ENCODE assay signal across 21 cellular contexts in genomic region chr9:87259543-87259942, GRCh38.
A peak's percentile ranks its signal among the peaks of the same experiment; 100 is the strongest.
DNase-seq lines count a peak whose midpoint lies in the region; ATAC-seq and TF ChIP-seq lines count a peak whose summit lies in the region.
"Had no signal": no experiment of that assay in that cellular context is flagged by ENCODE, and none has a peak within 500 bp of the region (broad histone marks: within the 10 kb centered on the region; RNA-seq: fewer than 3 reads in every experiment).

No MANE protein-coding gene starts in this region.

- peak overlapping the region; percentile 76 for H3K4me2 ChIP-seq in osteoblast (ENCODE audit: insufficient read depth, low read length)

- no peak overlapping the region for H3K27ac ChIP-seq in osteoblast (ENCODE audit: low read depth, low read length)
- H3K27ac ChIP-seq: gastroesophageal sphincter, Peyer's patch, sigmoid colon had no signal

- H3K9me3 ChIP-seq in osteoblast (ENCODE audit: low read depth, low read length), result no peaks in the 10 kb centered on the region
- H3K9me3 ChIP-seq: gastroesophageal sphincter, mucosa of descending colon, Peyer's patch, sigmoid colon had no signal

- in situ Hi-C loops in ACHN (cut with HindIII; ENCODE audit: low pct_ligation_motif_present, low pct_unique_long_range_greater_than_20kb, low sequenced_read_pairs), result no loop called here

- peak overlapping the region; percentile 1 for H3K4me3 Mint-ChIP-seq in chondrocyte (ENCODE audit: unreplicated experiment)
- no peak overlapping the region for H3K4me3 Mint-ChIP-seq in naive thymus-derived CD8-positive, alpha-beta T cell
- H3K4me3 Mint-ChIP-seq: activated CD4-positive, alpha-beta T cell treated with anti-CD3 and anti-CD28 coated beads, Interleukin-2, amount 10 ng/mL, durations not matched to agents 7 days and 5 days had no signal

- ATAC-seq in GM18502 (IDR thresholded peaks at IDR 0.05; ENCODE audit: poor library complexity, unreplicated experiment) (peak; percentile 74), HG03432 (IDR thresholded peaks at IDR 0.05; ENCODE audit: unreplicated experiment) (peak; percentile 62)
- ATAC-seq in naive thymus-derived CD8-positive, alpha-beta T cell, result no peak
- ATAC-seq: gastroesophageal sphincter, HCT116, mucosa of descending colon had no signal

- no peaks in the 10 kb centered on the region for H3K36me3 ChIP-seq in osteoblast (ENCODE audit: insufficient read depth, low read length)
- H3K36me3 ChIP-seq: gastroesophageal sphincter, Peyer's patch, sigmoid colon had no signal

- peak overlapping the region; percentile 65 for H3K27ac Mint-ChIP-seq in chondrocyte (ENCODE audit: unreplicated experiment)
- no peak overlapping the region for H3K27ac Mint-ChIP-seq in naive thymus-derived CD8-positive, alpha-beta T cell
- H3K27ac Mint-ChIP-seq: activated CD4-positive, alpha-beta T cell treated with anti-CD3 and anti-CD28 coated beads, Interleukin-2, amount 10 ng/mL, durations not matched to agents 7 days and 5 days had no signal

- H3K79me2 ChIP-seq in osteoblast (ENCODE audit: insufficient read depth, low read length), result no peaks in the 10 kb centered on the region

- no peak for TF ChIP-seq CTCF in chondrocyte (IDR thresholded peaks at IDR 0.05)
- TF ChIP-seq CTCF in osteoblast (IDR thresholded peaks at IDR 0.05; ENCODE audit: extremely low read depth, low read depth, low read length), result no peak

- POLR2A ChIA-PET in naive thymus-derived CD8-positive, alpha-beta T cell (lab: Charles Lee), result no interaction called here

- no peaks in the 10 kb centered on the region for H3K27me3 ChIP-seq in osteoblast (ENCODE audit: insufficient read depth, low read length)
- H3K27me3 ChIP-seq: gastroesophageal sphincter, Peyer's patch had no signal

- H3K9me3 Mint-ChIP-seq in chondrocyte (ENCODE audit: low read depth), result peaks cover 6% of the 10 kb centered on the region
- peaks cover 0 to 2% (median 0%) of the 10 kb centered on the region in 9 donors for H3K9me3 Mint-ChIP-seq in naive thymus-derived CD8-positive, alpha-beta T cell
- H3K9me3 Mint-ChIP-seq: activated CD4-positive, alpha-beta T cell treated with anti-CD3 and anti-CD28 coated beads, Interleukin-2, amount 10 ng/mL, durations not matched to agents 7 days and 5 days had no signal

- H3K4me1 ChIP-seq in osteoblast (ENCODE audit: insufficient read depth, low read length), result peaks cover 5% of the 10 kb centered on the region
- H3K4me1 ChIP-seq: Peyer's patch had no signal

- no peaks in the 10 kb centered on the region for H3K27me3 Mint-ChIP-seq in chondrocyte (ENCODE audit: low read depth)
- peaks cover 0 to 32% (median 8%) of the 10 kb centered on the region in 5 donors for H3K27me3 Mint-ChIP-seq in naive thymus-derived CD8-positive, alpha-beta T cell
- H3K27me3 Mint-ChIP-seq: activated CD4-positive, alpha-beta T cell treated with anti-CD3 and anti-CD28 coated beads, Interleukin-2, amount 10 ng/mL, durations not matched to agents 7 days and 5 days had no signal

- H4K20me1 ChIP-seq in osteoblast (ENCODE audit: insufficient read depth, low read length), result no peaks in the 10 kb centered on the region

- peak overlapping the region; percentile 91 for H2AFZ ChIP-seq in osteoblast (ENCODE audit: low read length)

- peaks cover 45% of the 10 kb centered on the region for H3K4me1 Mint-ChIP-seq in chondrocyte (ENCODE audit: low read depth)
- no peaks in the 10 kb centered on the region for H3K4me1 Mint-ChIP-seq in naive thymus-derived CD8-positive, alpha-beta T cell
- H3K4me1 Mint-ChIP-seq: activated CD4-positive, alpha-beta T cell treated with anti-CD3 and anti-CD28 coated beads, Interleukin-2, amount 10 ng/mL, durations not matched to agents 7 days and 5 days had no signal

- DNase-seq in chondrocyte (ENCODE audit: low spot score) (no peak), osteoblast (ENCODE audit: insufficient read length, low spot score, missing footprints) (no peak), DMS79 (lab: John Stamatoyannopoulos, UW) (no peak), ACHN (no peak), NCI-H82 treated with DMSO at 0.1 percent for 48 hours (lab: John Stamatoyannopoulos, UW; ENCODE audit: unreplicated experiment) (no peak)
- no peak for DNase-seq in naive thymus-derived CD8-positive, alpha-beta T cell
- DNase-seq: activated CD4-positive, alpha-beta T cell treated with anti-CD3 and anti-CD28 coated beads, Interleukin-2, amount 10 ng/mL, durations not matched to agents 7 days and 5 days; activated T-cell treated with anti-CD3 and anti-CD28 coated beads, Interleukin-2, amount 50 U/mL, for 48 hours; C1 segment of cervical spinal cord; islet precursor cell; mucosa of descending colon; MV-4-11; NCI-H446 treated with DMSO at 0.1 percent for 48 hours; Peyer's patch; sigmoid colon; substantia nigra; T-helper 2 cell had no signal

- peak overlapping the region; percentile 52 for H3K4me3 ChIP-seq in osteoblast (ENCODE audit: insufficient read depth, low read length)
- H3K4me3 ChIP-seq: gastroesophageal sphincter, mucosa of descending colon, Peyer's patch, sigmoid colon had no signal

- H3K36me3 Mint-ChIP-seq in chondrocyte (ENCODE audit: low read depth), result peaks cover 2% of the 10 kb centered on the region
- no peaks in the 10 kb centered on the region for H3K36me3 Mint-ChIP-seq in naive thymus-derived CD8-positive, alpha-beta T cell

Comparison
In these comparisons a context has a peak if more than half of its experiments do, and no peak if none do; other contexts are left out.
1. ATAC-seq: peak in GM18502 (single experiment) and HG03432 (single experiment); none in naive thymus-derived CD8-positive, alpha-beta T cell (0 of 2).